26 cellular contexts compared by ENCODE assay signal in the genomic region with DNA sequence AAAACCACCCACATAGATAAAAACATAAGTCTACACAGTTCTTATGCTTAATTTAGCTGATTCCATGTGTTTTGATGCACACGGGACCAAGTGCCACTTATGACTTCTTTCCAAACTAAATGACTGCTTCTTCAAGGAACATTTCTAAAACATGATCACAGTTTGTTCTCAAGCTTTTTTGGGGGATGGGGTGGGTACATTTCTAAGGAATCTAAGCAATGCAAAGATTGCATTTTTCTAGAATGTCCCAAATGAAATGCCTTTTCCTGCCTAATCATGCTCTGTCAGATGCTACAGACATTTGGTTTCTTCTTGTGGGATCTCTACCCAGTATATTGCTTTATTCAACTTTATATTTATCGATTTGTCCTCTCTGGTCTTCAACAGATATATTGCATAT.
A peak's percentile ranks its signal among the peaks of the same experiment; 100 is the strongest.
DNase-seq lines count a peak whose midpoint lies in the region; FAIRE-seq and TF ChIP-seq lines count a peak whose summit lies in the region.
"Had no signal": no experiment of that assay in that cellular context is flagged by ENCODE, and none has a peak within 500 bp of the region (broad histone marks: within the 10 kb centered on the region; RNA-seq: fewer than 3 reads in every experiment).

No MANE protein-coding gene starts in this region.

- dilution Hi-C loops in mammary epithelial cell (cut with HindIII; ENCODE audit: low sequenced_read_pairs), result no loop called here
- dilution Hi-C loops in keratinocyte (cut with MboI; ENCODE audit: extremely low pct_ligation_motif_present, low sequenced_read_pairs), result no loop called here

- no peaks in the 10 kb centered on the region for H3K79me2 ChIP-seq in mammary epithelial cell (ENCODE audit: insufficient read depth, low read length)
- H3K79me2 ChIP-seq in keratinocyte (ENCODE audit: control insufficient read depth, insufficient read depth, low read length), result no peaks in the 10 kb centered on the region
- H3K79me2 ChIP-seq: hepatocyte had no signal

- in situ Hi-C loops in mammary epithelial cell (cut with MboI; ENCODE audit: low sequenced_read_pairs in 2 of 2) (no loop called here), GM13976 (cut with MboI; ENCODE audit: low sequenced_read_pairs, unreplicated experiment) (no loop called here)

- H3K27ac ChIP-seq in mammary epithelial cell (ENCODE audit: insufficient read depth, low read depth, low read length), result no peak overlapping the region
- no peak overlapping the region for H3K27ac ChIP-seq in breast epithelium
- no peak overlapping the region for H3K27ac ChIP-seq in keratinocyte (ENCODE audit: control insufficient read depth, insufficient read depth, low read length)
- H3K27ac ChIP-seq in uterus, result peak overlapping the region; percentile 7 to 23
- no peak overlapping the region for H3K27ac ChIP-seq in testis
- H3K27ac ChIP-seq: body of pancreas, foreskin keratinocyte, hepatocyte, transverse colon had no signal

- TF ChIP-seq CTCF in mammary epithelial cell (conservative IDR thresholded peaks at IDR 0.05 in 1 of 2, IDR thresholded peaks at IDR 0.05 in 1 of 2; ENCODE audit: extremely low read depth in 1 of 2, insufficient read depth in 1 of 2, low read depth in 1 of 2, low read length in 2 of 2), result no peak
- no peak for TF ChIP-seq CTCF in breast epithelium (IDR thresholded peaks at IDR 0.05)
- TF ChIP-seq CTCF in choroid plexus epithelial cell (conservative IDR thresholded peaks at IDR 0.05; ENCODE audit: low read depth, low read length), result no peak
- no peak for TF ChIP-seq CTCF in keratinocyte (optimal IDR thresholded peaks at IDR 0.05 in 1 of 3, IDR thresholded peaks at IDR 0.05 in 1 of 3, conservative IDR thresholded peaks at IDR 0.05 in 1 of 3; ENCODE audit: extremely low read depth in 1 of 3, insufficient read depth in 2 of 3, low read length in 3 of 3)
- no peak for TF ChIP-seq CTCF in uterus (IDR thresholded peaks at IDR 0.05)
- no peak for TF ChIP-seq CTCF in GM13976 (IDR thresholded peaks at IDR 0.05; ENCODE audit: borderline replicate concordance, control extremely low read depth, extremely low read depth, insufficient read depth, missing control alignments)
- TF ChIP-seq CTCF in testis (IDR thresholded peaks at IDR 0.05), result no peak

- H3K27me3 ChIP-seq in mammary epithelial cell (ENCODE audit: insufficient read depth, low read length) (no peaks in the 10 kb centered on the region), breast epithelium (no peaks in the 10 kb centered on the region), keratinocyte (ENCODE audit: control insufficient read depth, extremely low read depth, insufficient read depth, low read length) (no peaks in the 10 kb centered on the region), uterus (no peaks in the 10 kb centered on the region), testis (no peaks in the 10 kb centered on the region)
- H3K27me3 ChIP-seq: body of pancreas, foreskin keratinocyte, hepatocyte, transverse colon had no signal

- H4K20me1 ChIP-seq in mammary epithelial cell (ENCODE audit: insufficient read depth, low read length), result no peaks in the 10 kb centered on the region
- H4K20me1 ChIP-seq in keratinocyte (ENCODE audit: control insufficient read depth, extremely low read depth, insufficient read depth, low read length), result no peaks in the 10 kb centered on the region

- H3K4me2 ChIP-seq in mammary epithelial cell (ENCODE audit: insufficient read depth, low read depth, low read length) (no peak overlapping the region), keratinocyte (ENCODE audit: control insufficient read depth, extremely low read depth, insufficient read depth, low read depth, low read length) (no peak overlapping the region)
- H3K4me2 ChIP-seq: hepatocyte had no signal

- H2AFZ ChIP-seq in mammary epithelial cell (ENCODE audit: low read depth, low read length) (peak overlapping the region; percentile 39), keratinocyte (ENCODE audit: control insufficient read depth, low read length) (no peak overlapping the region)
- H2AFZ ChIP-seq: hepatocyte had no signal

- H3K4me3 ChIP-seq in mammary epithelial cell (replicated peaks in 1 of 3; ENCODE audit: insufficient read depth in 1 of 3, low read depth in 2 of 3, low read length in 3 of 3), result no peak overlapping the region
- no peak overlapping the region for H3K4me3 ChIP-seq in breast epithelium
- H3K4me3 ChIP-seq in choroid plexus epithelial cell (ENCODE audit: low read depth, low read length), result no peak overlapping the region
- no peak overlapping the region for H3K4me3 ChIP-seq in keratinocyte (ENCODE audit: control insufficient read depth in 2 of 3, extremely low read depth in 1 of 3, insufficient read depth in 2 of 3, low read depth in 1 of 3, low read length in 3 of 3)
- no peak overlapping the region for H3K4me3 ChIP-seq in uterus
- no peak overlapping the region for H3K4me3 ChIP-seq in testis
- H3K4me3 ChIP-seq: body of pancreas, hepatocyte, transverse colon had no signal

- H3K9ac ChIP-seq in mammary epithelial cell (ENCODE audit: insufficient read depth, low read length) (no peak overlapping the region), keratinocyte (ENCODE audit: control insufficient read depth, extremely low read depth, insufficient read depth, low read length) (no peak overlapping the region)

- peak; percentile 41 for FAIRE-seq in keratinocyte (lab: Jason Lieb, UNC)
- FAIRE-seq: GM12892, islet of Langerhans had no signal

- DNase-seq in mammary epithelial cell (no peak), breast epithelium (ENCODE audit: low spot score in 2 of 2) (no peak), choroid plexus epithelial cell (ENCODE audit: low read depth) (peak; percentile 56), keratinocyte (ENCODE audit: low read depth, low spot score) (no peak), uterus (no peak), GM13976 (ENCODE audit: low spot score) (no peak), testis (no peak), DMS79 treated with DMSO at 0.1 percent for 48 hours (lab: John Stamatoyannopoulos, UW) (no peak)
- DNase-seq: 8988T; activated CD4-positive, alpha-beta T cell treated with anti-CD3 and anti-CD28 coated beads for 36 hours; body of pancreas; COR-L47; cortex of kidney; DMS79; foreskin keratinocyte; Karpas-422; NCI-H187 treated with DMSO at 0.1 percent for 48 hours; NCI-H226; NCI-H82; SIG-M5; stimulated activated CD4-positive, alpha-beta T cell treated with anti-CD3 and anti-CD28 coated beads, Interleukin-4, amount 100 ng/mL, for 24 hours; stimulated activated naive CD4-positive, alpha-beta T cell treated with Interleukin-2 at 50 U/mL for 16 hours; transverse colon had no signal

- CTCF ChIA-PET in mammary epithelial cell (lab: Charles Lee; ENCODE audit: low non-redundant PET), result no interaction called here

- H3K36me3 ChIP-seq in mammary epithelial cell (ENCODE audit: insufficient read depth, low read length) (no peaks in the 10 kb centered on the region), breast epithelium (no peaks in the 10 kb centered on the region), keratinocyte (ENCODE audit: control insufficient read depth in 2 of 2, extremely low read depth in 1 of 2, insufficient read depth in 2 of 2, low read length in 2 of 2) (no peaks in the 10 kb centered on the region), uterus (no peaks in the 10 kb centered on the region), testis (ENCODE audit: low read depth, missing control alignments) (no peaks in the 10 kb centered on the region)
- H3K36me3 ChIP-seq: transverse colon had no signal

- H3K9me3 ChIP-seq in mammary epithelial cell (replicated peaks; ENCODE audit: insufficient read depth, low read length) (no peaks in the 10 kb centered on the region), breast epithelium (no peaks in the 10 kb centered on the region), keratinocyte (ENCODE audit: control insufficient read depth, low read depth, low read length) (no peaks in the 10 kb centered on the region), uterus (no peaks in the 10 kb centered on the region), testis (no peaks in the 10 kb centered on the region)
- H3K9me3 ChIP-seq: body of pancreas, transverse colon had no signal

- WGBS in mammary epithelial cell (ENCODE audit: low coverage, missing lambda C conversion rate), result 100% methylated on average over 2 of the region's 2 CpGs
- WGBS in testis, 2 donors, result 58 to 73% methylated on average over 2 of the region's 2 CpGs

- no peaks in the 10 kb centered on the region for H3K9me1 ChIP-seq in keratinocyte (ENCODE audit: control insufficient read depth, extremely low read depth, insufficient read depth, low read length)

- intact Hi-C loops in mammary epithelial cell (cut with micrococcal nuclease) (no loop called here), breast epithelium (cut with DNase I; ENCODE audit: low total_unique reads) (no loop called here), uterus (cut with DNase I; ENCODE audit: low total_unique reads) (no loop called here), testis (cut with DNase I; ENCODE audit: low total_unique reads) (no loop called here)

- no peak for TF ChIP-seq POLR2A in breast epithelium (IDR thresholded peaks at IDR 0.05)
- TF ChIP-seq POLR2A in uterus (IDR thresholded peaks at IDR 0.05), result no peak
- no peak for TF ChIP-seq POLR2A in testis (IDR thresholded peaks at IDR 0.05)

- no TSS peak for BruUV-seq in mammary epithelial cell (replicated peaks; lab: Mats Ljungman, UMichigan)

- peaks cover 12% of the 10 kb centered on the region for H3K4me1 ChIP-seq in mammary epithelial cell (ENCODE audit: insufficient read depth, low read length)
- H3K4me1 ChIP-seq in breast epithelium, result no peaks in the 10 kb centered on the region
- peaks cover 9% of the 10 kb centered on the region for H3K4me1 ChIP-seq in keratinocyte (ENCODE audit: control insufficient read depth, extremely low read depth, insufficient read depth, low read length)
- H3K4me1 ChIP-seq in uterus, result no peaks in the 10 kb centered on the region
- no peaks in the 10 kb centered on the region for H3K4me1 ChIP-seq in testis
- H3K4me1 ChIP-seq: body of pancreas, transverse colon had no signal

Comparison
In these comparisons a context has a peak if more than half of its experiments do, and no peak if none do; other contexts are left out.
1. H3K27ac ChIP-seq: peak in uterus (2 of 2); none in mammary epithelial cell (single experiment), breast epithelium (0 of 2), keratinocyte (single experiment) and testis (0 of 2).